10 cellular contexts compared by ENCODE assay signal in the genomic region with DNA sequence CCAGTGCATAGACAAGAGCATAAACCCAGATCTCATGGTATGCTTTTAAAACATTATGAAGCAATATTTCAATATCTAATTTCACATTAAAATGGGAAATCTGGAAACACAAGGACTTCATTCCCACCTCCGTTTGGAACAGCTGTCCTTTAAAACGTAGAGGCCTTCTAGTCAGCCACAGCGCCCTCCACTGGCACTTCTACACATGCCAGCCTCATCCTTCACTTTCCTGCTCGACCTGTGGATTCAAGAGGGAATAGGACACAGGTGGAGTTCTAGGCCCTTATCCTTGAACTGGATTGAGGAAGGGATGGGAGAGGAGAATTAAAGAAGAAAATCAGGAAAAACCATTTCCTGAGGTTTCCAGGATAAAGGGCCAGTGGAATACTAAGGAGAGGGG.
DNase-seq lines count a peak whose midpoint lies in the region; ATAC-seq and TF ChIP-seq lines count a peak whose summit lies in the region.
"Had no signal": no experiment of that assay in that cellular context is flagged by ENCODE, and none has a peak within 500 bp of the region (broad histone marks: within the 10 kb centered on the region; RNA-seq: fewer than 3 reads in every experiment).

No MANE protein-coding gene starts in this region.

- POLR2A ChIA-PET in CD4-positive, alpha-beta T cell (lab: Charles Lee): interaction anchor here (0.7 to 5.1 kb wide), 4 partner anchors 31 to 493 kb away, joined by 3 to 74 read pairs (median 10); a partner anchor contains a TSS

- no peak for TF ChIP-seq POLR2A in ovary (IDR thresholded peaks at IDR 0.05)

- H3K4me1 ChIP-seq in GM23248 (ENCODE audit: insufficient read depth) (no peaks in the 10 kb centered on the region), ovary (ENCODE audit: insufficient read depth) (peaks cover 6% of the 10 kb centered on the region), psoas muscle (peaks cover 3% of the 10 kb centered on the region)

- intact Hi-C loops in CD4-positive, alpha-beta T cell (cut with DNase I, micrococcal nuclease): loop anchor here in 1 of 2 experiments (2.0 kb wide), 2 partner anchors 32 to 86 kb away; a partner anchor contains a TSS
- intact Hi-C loops in ovary (cut with DNase I): no loop called here
- intact Hi-C loops in psoas muscle (cut with DNase I): no loop called here

- no peak overlapping the region for H3K9ac ChIP-seq in GM23248

- in situ Hi-C loops in GM23248 (cut with MboI): no loop called here

- 48 to 61% methylated on average over 4 of the region's 4 CpGs for WGBS in GM23248 (ENCODE audit: low coverage in 1 of 2, low lambda C conversion rate in 2 of 2, missing lambda C conversion rate in 2 of 2), 2 experiments
- 51 to 62% (median 61%) methylated on average over 4 of the region's 4 CpGs for WGBS in ovary, 3 donors
- WGBS in psoas muscle, 3 donors: 57 to 62% (median 58%) methylated on average over 4 of the region's 4 CpGs

- peak overlapping the region; percentile 83 for H3K27ac Mint-ChIP-seq in CD4-positive, alpha-beta T cell
- H3K27ac Mint-ChIP-seq in activated naive CD4-positive, alpha-beta T cell treated with anti-CD3 and anti-CD28 coated beads, Interleukin-2, amount 50 U/mL, for 72 hours: peak overlapping the region; percentile 41 to 77

- no peaks in the 10 kb centered on the region for H3K27me3 ChIP-seq in CD4-positive, alpha-beta T cell (ENCODE audit: control insufficient read depth, insufficient read depth, low read length)
- no peaks in the 10 kb centered on the region for H3K27me3 ChIP-seq in GM23248 (replicated peaks; ENCODE audit: insufficient read depth)
- H3K27me3 ChIP-seq in ovary: no peaks in the 10 kb centered on the region
- no peaks in the 10 kb centered on the region for H3K27me3 ChIP-seq in psoas muscle (ENCODE audit: insufficient read depth in 3 of 3, low read length in 2 of 3)

- H2AFZ ChIP-seq in GM23248: no peak overlapping the region

- H3K9me3 Mint-ChIP-seq in CD4-positive, alpha-beta T cell: no peaks in the 10 kb centered on the region
- no peaks in the 10 kb centered on the region for H3K9me3 Mint-ChIP-seq in activated naive CD4-positive, alpha-beta T cell treated with anti-CD3 and anti-CD28 coated beads, Interleukin-2, amount 50 U/mL, for 72 hours

- no peak overlapping the region for H3K4me2 ChIP-seq in GM23248 (ENCODE audit: unreplicated experiment)

- ATAC-seq in CD4-positive, alpha-beta T cell (ENCODE audit: poor library complexity): no peak
- no peak for ATAC-seq in activated naive CD4-positive, alpha-beta T cell treated with anti-CD3 and anti-CD28 coated beads, Interleukin-2, amount 50 U/mL, for 72 hours
- ATAC-seq in GM21786 (IDR thresholded peaks at IDR 0.05; ENCODE audit: unreplicated experiment) (no peak), psoas muscle (no peak), HG02623 (IDR thresholded peaks at IDR 0.05; ENCODE audit: unreplicated experiment) (no peak)

- H3K36me3 ChIP-seq in GM23248 (ENCODE audit: low read depth): no peaks in the 10 kb centered on the region
- H3K36me3 ChIP-seq in ovary: no peaks in the 10 kb centered on the region
- H3K36me3 ChIP-seq in psoas muscle (ENCODE audit: insufficient read depth in 1 of 2, low read depth in 1 of 2): no peaks in the 10 kb centered on the region
- H3K36me3 ChIP-seq: HAP-1 had no signal

- no peak overlapping the region for H3K4me3 ChIP-seq in GM23248
- H3K4me3 ChIP-seq in ovary: no peak overlapping the region
- H3K4me3 ChIP-seq in psoas muscle: no peak overlapping the region
- H3K4me3 ChIP-seq: HAP-1 had no signal

- H3K9me2 ChIP-seq in GM23248 (ENCODE audit: insufficient read depth): no peaks in the 10 kb centered on the region

- H3K9me3 ChIP-seq in CD4-positive, alpha-beta T cell (ENCODE audit: control insufficient read depth, low read length): no peaks in the 10 kb centered on the region
- H3K9me3 ChIP-seq in GM23248 (ENCODE audit: low read depth): no peaks in the 10 kb centered on the region
- no peaks in the 10 kb centered on the region for H3K9me3 ChIP-seq in ovary
- no peaks in the 10 kb centered on the region for H3K9me3 ChIP-seq in psoas muscle
- H3K9me3 ChIP-seq: HAP-1 had no signal

- no peak for TF ChIP-seq EP300 in ovary (IDR thresholded peaks at IDR 0.05)

- no peaks in the 10 kb centered on the region for H3K79me2 ChIP-seq in GM23248 (ENCODE audit: insufficient read depth)

- no peak for DNase-seq in CD4-positive, alpha-beta T cell
- DNase-seq in GM23248: peak; percentile 24
- no peak for DNase-seq in activated naive CD4-positive, alpha-beta T cell treated with anti-CD3 and anti-CD28 coated beads, Interleukin-2, amount 50 U/mL, for 72 hours (ENCODE audit: low spot score in 2 of 2)
- DNase-seq in medulla oblongata (ENCODE audit: extremely low spot score): peak; percentile 40
- no peak for DNase-seq in ovary
- DNase-seq in psoas muscle: no peak
- DNase-seq: stimulated activated CD4-positive, alpha-beta T cell treated with anti-CD3 and anti-CD28 coated beads, Interleukin-4, amount 100 ng/mL, for 1 hour had no signal

- H3K36me3 Mint-ChIP-seq in CD4-positive, alpha-beta T cell (ENCODE audit: low read depth): no peaks in the 10 kb centered on the region
- H3K36me3 Mint-ChIP-seq in activated naive CD4-positive, alpha-beta T cell treated with anti-CD3 and anti-CD28 coated beads, Interleukin-2, amount 50 U/mL, for 72 hours: no peaks in the 10 kb centered on the region

- H4K20me1 ChIP-seq in GM23248 (ENCODE audit: insufficient read depth): no peaks in the 10 kb centered on the region

- peak overlapping the region; percentile 53 for H3K27ac ChIP-seq in CD4-positive, alpha-beta T cell (ENCODE audit: low read depth, low read length)
- H3K27ac ChIP-seq in GM23248: no peak overlapping the region
- H3K27ac ChIP-seq in ovary: no peak overlapping the region
- no peak overlapping the region for H3K27ac ChIP-seq in psoas muscle

- no peak for TF ChIP-seq CTCF in CD4-positive, alpha-beta T cell (IDR thresholded peaks at IDR 0.05)
- no peak for TF ChIP-seq CTCF in ovary (IDR thresholded peaks at IDR 0.05)
- TF ChIP-seq CTCF in psoas muscle (IDR thresholded peaks at IDR 0.05): no peak

- peaks cover 72% of the 10 kb centered on the region for H3K4me1 Mint-ChIP-seq in CD4-positive, alpha-beta T cell (ENCODE audit: low read depth)

- CTCF ChIA-PET in CD4-positive, alpha-beta T cell (lab: Charles Lee): interaction anchor here (1.2 to 2.5 kb wide), 2 partner anchors 31 to 86 kb away, joined by 3 to 20 read pairs; a partner anchor contains a TSS

- peak overlapping the region; percentile 66 for H3K4me3 Mint-ChIP-seq in CD4-positive, alpha-beta T cell

- H3F3A ChIP-seq in GM23248 (ENCODE audit: insufficient read depth): no peaks in the 10 kb centered on the region

- no peaks in the 10 kb centered on the region for H3K27me3 Mint-ChIP-seq in CD4-positive, alpha-beta T cell

Comparison
In these comparisons a context has a peak if more than half of its experiments do, and no peak if none do; other contexts are left out.
1. DNase-seq: peak in GM23248 (single experiment) and medulla oblongata (single experiment); none in CD4-positive, alpha-beta T cell (0 of 10), activated naive CD4-positive, alpha-beta T cell treated with anti-CD3 and anti-CD28 coated beads, Interleukin-2, amount 50 U/mL, for 72 hours (0 of 2), ovary (0 of 5) and psoas muscle (0 of 2).